ENCODE assay signal across 16 cellular contexts in genomic region chr5:179614745-179615144, GRCh38. TPM values are rescaled to one million over a fixed set of nuclear protein-coding genes. Genes with fewer than 3 reads are reported as not detected.
DNase-seq lines count a peak whose midpoint lies in the region; ATAC-seq, FAIRE-seq and TF ChIP-seq lines count a peak whose summit lies in the region.
"Had no signal": no experiment of that assay in that cellular context is flagged by ENCODE, and none has a peak within 500 bp of the region (broad histone marks: within the 10 kb centered on the region; RNA-seq: fewer than 3 reads in every experiment).

No MANE protein-coding gene starts in this region.

- H3K9me1 ChIP-seq in K562 (ENCODE audit: control insufficient read depth, insufficient read depth, low read length): no peaks in the 10 kb centered on the region

- H3K36me3 ChIP-seq in HUES48 (ENCODE audit: control insufficient read depth, insufficient read depth, low read length): peaks cover 97% of the 10 kb centered on the region
- peaks cover 98% of the 10 kb centered on the region for H3K36me3 ChIP-seq in K562 (ENCODE audit: control insufficient read depth, insufficient read depth, low read length)
- peaks cover 97% of the 10 kb centered on the region for H3K36me3 ChIP-seq in SJCRH30

- H3K4me3 ChIP-seq in HUES48 (ENCODE audit: low read depth, low read length) (no peak overlapping the region), K562 (no peak overlapping the region), SJCRH30 (no peak overlapping the region)
- H3K4me3 ChIP-seq: pancreas, skin epidermis, tibial nerve had no signal

- peaks cover 99% of the 10 kb centered on the region for H3K36me3 Mint-ChIP-seq in Calu3 (ENCODE audit: insufficient read depth, unreplicated experiment)

- H3K27ac ChIP-seq in HUES48 (ENCODE audit: low read depth, low read length) (peak overlapping the region; percentile 26), K562 (ENCODE audit: extremely low read depth, low read depth, low read length) (no peak overlapping the region), SJCRH30 (no peak overlapping the region)
- H3K27ac ChIP-seq: pancreas, skin epidermis, tibial nerve had no signal

- peaks cover 9% of the 10 kb centered on the region; the same call in 1 of the 2 replicates for H3K4me1 ChIP-seq in HUES48 (ENCODE audit: control insufficient read depth, insufficient read depth, low read length)
- H3K4me1 ChIP-seq in K562 (replicated peaks in 1 of 2; ENCODE audit: control insufficient read depth in 2 of 2, insufficient read depth in 2 of 2, low read length in 2 of 2): peaks cover 29 to 48% of the 10 kb centered on the region in 2 experiments; a peak in 4 of 5 replicates
- no peaks in the 10 kb centered on the region for H3K4me1 ChIP-seq in SJCRH30

- no peak for DNase-seq in Calu3
- peak in 1 of 4 experiments; percentile 11 for DNase-seq in K562 (ENCODE audit: extremely low read depth in 1 of 4, low spot score in 3 of 4)
- DNase-seq in posterior vena cava (ENCODE audit: low spot score): peak; percentile 31
- DNase-seq in SJCRH30: no peak
- DNase-seq: activated gamma-delta T cell, DMS153, NCI-H1436 treated with DMSO at 0.1 percent for 48 hours, SW 1271 had no signal

- H4K20me1 ChIP-seq in K562 (replicated peaks; ENCODE audit: control insufficient read depth, insufficient read depth, low read length): peaks cover 51% of the 10 kb centered on the region

- H3K27me3 ChIP-seq in HUES48 (ENCODE audit: control insufficient read depth, insufficient read depth, low read length): no peaks in the 10 kb centered on the region
- H3K27me3 ChIP-seq in K562 (ENCODE audit: control insufficient read depth in 2 of 2, insufficient read depth in 2 of 2, low read length in 2 of 2): no peaks in the 10 kb centered on the region
- no peaks in the 10 kb centered on the region; the same call in 1 of the 2 replicates for H3K27me3 ChIP-seq in SJCRH30
- H3K27me3 ChIP-seq: pancreas, tibial nerve had no signal

- no peaks in the 10 kb centered on the region for H3K9me3 Mint-ChIP-seq in Calu3 (ENCODE audit: low read depth, unreplicated experiment)

- peak overlapping the region; percentile 73 for H3K27ac Mint-ChIP-seq in Calu3 (ENCODE audit: unreplicated experiment)

- no peaks in the 10 kb centered on the region for H3K27me3 Mint-ChIP-seq in Calu3 (ENCODE audit: unreplicated experiment)

- TF ChIP-seq RAD21 in K562 (CRISPR knock-in tag; conservative IDR thresholded peaks at IDR 0.05 in 1 of 2, IDR thresholded peaks at IDR 0.05 in 1 of 2): no peak

- no peak for FAIRE-seq in K562 (lab: Jason Lieb, UNC)
- FAIRE-seq: frontal cortex, pancreas had no signal

- POLR2A ChIA-PET in K562 (lab: Yijun Ruan, JAX): interaction anchor here (1.1 to 11.7 kb wide), 3 partner anchors 7 to 76 kb away, joined by 3 to 181 read pairs (median 4); partner anchors contain the start of gene HNRNPH1

- whole genome bisulfite sequencing in K562 (ENCODE audit: insufficient coverage, low coverage, missing lambda C conversion rate): 79% methylated on average over 8 of the region's 8 CpGs

- in situ Hi-C loops in K562 (cut with MboI): no loop called here

- no TSS peak for BruUV-seq in Calu3 (replicated peaks; lab: Mats Ljungman, UMichigan)
- BruUV-seq in K562 (replicated peaks; lab: Mats Ljungman, UMichigan): no TSS peak

- CTCF ChIA-PET in Calu3 (lab: Charles Lee) (no interaction called here), K562 (lab: Yijun Ruan, JAX; ENCODE audit: low intra/inter-chr PET ratio) (no interaction called here)

- H3K79me2 ChIP-seq in K562 (ENCODE audit: control insufficient read depth, insufficient read depth, low read length): peaks cover 54% of the 10 kb centered on the region

- TF ChIP-seq EP300 in K562 (IDR thresholded peaks at IDR 0.05; ENCODE audit: low read length): no peak

- H3K4me2 ChIP-seq in K562 (ENCODE audit: insufficient read depth, low read length): no peak overlapping the region

- no peak for TF ChIP-seq POLR2A in K562 (conservative IDR thresholded peaks at IDR 0.05)

- H3K4me3 Mint-ChIP-seq in Calu3 (ENCODE audit: low read depth, unreplicated experiment): no peak overlapping the region

- TF ChIP-seq CTCF in Calu3 (IDR thresholded peaks at IDR 0.05; ENCODE audit: unreplicated experiment) (no peak), K562 (IDR thresholded peaks at IDR 0.05 in 2 of 3, conservative IDR thresholded peaks at IDR 0.05 in 1 of 3; ENCODE audit: insufficient read depth in 2 of 3, low read depth in 1 of 3, low read length in 3 of 3) (no peak)

- intact Hi-C loops in Calu3 (cut with micrococcal nuclease; ENCODE audit: unreplicated experiment): no loop called here
- intact Hi-C loops in K562 (cut with micrococcal nuclease): no loop called here
- intact Hi-C loops in posterior vena cava (cut with DNase I): no loop called here

- H3K9ac ChIP-seq in HUES48 (ENCODE audit: low read depth, low read length): no peak overlapping the region
- no peak overlapping the region for H3K9ac ChIP-seq in K562 (ENCODE audit: insufficient read depth in 1 of 2, low read depth in 2 of 2, low read length in 2 of 2)

- ATAC-seq in K562 (no peak), HG03139 (IDR thresholded peaks at IDR 0.05; ENCODE audit: unreplicated experiment) (no peak), HG03108 (IDR thresholded peaks at IDR 0.05; ENCODE audit: unreplicated experiment) (no peak)
- ATAC-seq: left colon, pancreas had no signal

- H2AFZ ChIP-seq in K562 (ENCODE audit: low read depth, low read length): no peak overlapping the region

- peaks cover 52% of the 10 kb centered on the region for H3K4me1 Mint-ChIP-seq in Calu3 (ENCODE audit: low read depth, unreplicated experiment)

- H3K9me3 ChIP-seq in HUES48 (ENCODE audit: control insufficient read depth, insufficient read depth, low read length) (no peaks in the 10 kb centered on the region), K562 (replicated peaks; ENCODE audit: control insufficient read depth, insufficient read depth, low read depth, low read length) (no peaks in the 10 kb centered on the region), SJCRH30 (replicated peaks) (no peaks in the 10 kb centered on the region)
- H3K9me3 ChIP-seq: pancreas, tibial nerve had no signal

TF ChIP-seq in K562, 482 proteins besides CTCF, POLR2A, EP300 and RAD21:
- TF ChIP-seq CREB1 (IDR thresholded peaks at IDR 0.05) (no peak), CREB1 (CRISPR knock-in tag; IDR thresholded peaks at IDR 0.05) (no peak), SMC3 (conservative IDR thresholded peaks at IDR 0.05; ENCODE audit: insufficient read depth, low read depth, low read length) (no peak), KAT2B (IDR thresholded peaks at IDR 0.05; ENCODE audit: low read depth, low read length) (no peak), TAF7 (tag; IDR thresholded peaks at IDR 0.05) (no peak), TBL1XR1 (IDR thresholded peaks at IDR 0.05; ENCODE audit: low read length in 2 of 2) (no peak), POLR2AphosphoS2 (IDR thresholded peaks at IDR 0.05; ENCODE audit: low read length) (peak; percentile 62; the same call in 1 of the 2 replicates), SRSF9 (IDR thresholded peaks at IDR 0.05; ENCODE audit: borderline replicate concordance, low read depth, low read length) (no peak)
- TF ChIP-seq, protein P1, sequence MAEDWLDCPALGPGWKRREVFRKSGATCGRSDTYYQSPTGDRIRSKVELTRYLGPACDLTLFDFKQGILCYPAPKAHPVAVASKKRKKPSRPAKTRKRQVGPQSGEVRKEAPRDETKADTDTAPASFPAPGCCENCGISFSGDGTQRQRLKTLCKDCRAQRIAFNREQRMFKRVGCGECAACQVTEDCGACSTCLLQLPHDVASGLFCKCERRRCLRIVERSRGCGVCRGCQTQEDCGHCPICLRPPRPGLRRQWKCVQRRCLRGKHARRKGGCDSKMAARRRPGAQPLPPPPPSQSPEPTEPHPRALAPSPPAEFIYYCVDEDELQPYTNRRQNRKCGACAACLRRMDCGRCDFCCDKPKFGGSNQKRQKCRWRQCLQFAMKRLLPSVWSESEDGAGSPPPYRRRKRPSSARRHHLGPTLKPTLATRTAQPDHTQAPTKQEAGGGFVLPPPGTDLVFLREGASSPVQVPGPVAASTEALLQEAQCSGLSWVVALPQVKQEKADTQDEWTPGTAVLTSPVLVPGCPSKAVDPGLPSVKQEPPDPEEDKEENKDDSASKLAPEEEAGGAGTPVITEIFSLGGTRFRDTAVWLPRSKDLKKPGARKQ (CRISPR knock-in tag; IDR thresholded peaks at IDR 0.05): no peak

RNA-seq across cellular contexts. Expression of gene HNRNPH1, which starts 8.7 kb away (rescaled TPM):
- total RNA-seq in Calu3 (2022) (765 and 870 TPM in 2 replicates), K562 (2014; rRNA removed) (570 and 600 TPM in 2 replicates), K562 (2014; rRNA removed; fragmentation: Illumina TruSeq; extraction: Trizol) (611 and 618 TPM in 2 replicates), K562 (2015; rRNA removed; fragmentation: Illumina TruSeq; extraction: Trizol) (613 and 656 TPM in 2 replicates), K562 (2021) (544 and 561 TPM in 2 replicates), posterior vena cava (100 to 1,000 TPM; 345 to 404 TPM)
- 1,523 and 3,571 TPM in 2 replicates for total RNA-seq in K562 (2011; cell fraction: chromatin; rRNA removed; ENCODE audit: low replicate concordance)
- total RNA-seq in K562 (2011; cell fraction: nucleolus; rRNA removed): 1,055 and 1,232 TPM in 2 replicates
- 1,271 and 1,326 TPM in 2 replicates for total RNA-seq in K562 (2011; cell fraction: nucleoplasm; rRNA removed)
- polyA plus RNA-seq in K562 (2011; rRNA removed) (418 and 441 TPM in 2 replicates), K562 (2014; fragmentation: Illumina TruSeq; extraction: Trizol) (445 and 534 TPM in 2 replicates), K562 (2014; fragmentation: Nextera tagmentation; extraction: Ambion mirVana) (100 to 1,000 TPM; 103 to 128 TPM), K562 (2014; rRNA removed) (574 and 644 TPM in 2 replicates)
- polyA plus RNA-seq in K562 (2011; cell fraction: cytosol; rRNA removed): 97.0 and 189 TPM in 2 replicates
- polyA plus RNA-seq in K562 (2011; cell fraction: nucleus; rRNA removed): 1,217 and 1,257 TPM in 2 replicates
- polyA plus RNA-seq in K562 (2012): 259 and 470 TPM in 2 replicates
- 902 and 960 TPM in 2 replicates for polyA minus RNA-seq in K562 (2011; rRNA and poly(A)+ RNA removed)
- polyA minus RNA-seq in K562 (2011; cell fraction: cytosol; rRNA and poly(A)+ RNA removed): 599 and 712 TPM in 2 replicates
- polyA minus RNA-seq in K562 (2011; cell fraction: nucleus; rRNA and poly(A)+ RNA removed): 1,471 and 2,216 TPM in 2 replicates
- 828 and 1,009 TPM in 2 replicates for total RNA-seq in SJCRH30 (2014; rRNA removed; shearing (Covaris generic))
